In genomic region chr20:10090588-10091166, GRCh38 we compare ENCODE assay signal across 9 cellular contexts. TPM values are rescaled to one million over a fixed set of nuclear protein-coding genes. Genes with fewer than 3 reads are reported as not detected.
DNase-seq lines count a peak whose midpoint lies in the region; TF ChIP-seq lines count a peak whose summit lies in the region.
"Had no signal": no experiment of that assay in that cellular context is flagged by ENCODE, and none has a peak within 500 bp of the region (broad histone marks: within the 10 kb centered on the region; RNA-seq: fewer than 3 reads in every experiment).

No MANE protein-coding gene starts in this region.

- in situ Hi-C loops in HAP-1 (cut with MboI; ENCODE audit: low sequenced_read_pairs) = loop anchor here (25.0 kb wide), 1 partner anchor 478 kb away; no protein-coding TSS in a partner anchor

- H3K9me3 ChIP-seq in HAP-1 (no peaks in the 10 kb centered on the region), SU-DHL-6 (ENCODE audit: insufficient read depth, low read length) (no peaks in the 10 kb centered on the region)
- H3K9me3 ChIP-seq: BLaER1 had no signal

- no peak overlapping the region for H3K4me3 Mint-ChIP-seq in endothelial cell (ENCODE audit: unreplicated experiment)

- no peaks in the 10 kb centered on the region for H3K27me3 ChIP-seq in HAP-1 (ENCODE audit: low read depth)
- H3K27me3 ChIP-seq in SU-DHL-6 (ENCODE audit: low read length) = no peaks in the 10 kb centered on the region
- H3K27me3 ChIP-seq: BLaER1 had no signal

- H3F3A ChIP-seq in SU-DHL-6 (ENCODE audit: insufficient read depth) = no peaks in the 10 kb centered on the region

- H3K9me2 ChIP-seq in SU-DHL-6 (replicated peaks; ENCODE audit: insufficient read depth, low read length) = no peaks in the 10 kb centered on the region

- no peaks in the 10 kb centered on the region for H3K36me3 ChIP-seq in HAP-1 (replicated peaks)
- H3K36me3 ChIP-seq in SU-DHL-6 (ENCODE audit: low read length) = no peaks in the 10 kb centered on the region
- H3K36me3 ChIP-seq: BLaER1 had no signal

- no peaks in the 10 kb centered on the region for H3K4me1 Mint-ChIP-seq in endothelial cell (ENCODE audit: unreplicated experiment)

- no peak overlapping the region for H3K9ac ChIP-seq in SU-DHL-6 (ENCODE audit: low read length)
- H3K9ac ChIP-seq: BLaER1 had no signal

- no peaks in the 10 kb centered on the region for H3K79me2 ChIP-seq in SU-DHL-6 (ENCODE audit: insufficient read depth, low read length)

- DNase-seq in NCI-H2081 (lab: John Stamatoyannopoulos, UW) = peak; percentile 57 to 66
- DNase-seq in NCI-H2081 treated with DMSO at 0.1 percent for 48 hours (lab: John Stamatoyannopoulos, UW) = no peak
- DNase-seq in HAP-1 (ENCODE audit: low spot score in 2 of 2) = peak; percentile 45 to 57
- DNase-seq in NCI-H1092 (lab: John Stamatoyannopoulos, UW) = peak; percentile 61
- peak; percentile 42 for DNase-seq in endothelial cell (ENCODE audit: low spot score)
- DNase-seq in mucosa of gallbladder (ENCODE audit: low spot score) = peak; percentile 49
- DNase-seq in UCSD-AML1 (lab: John Stamatoyannopoulos, UW; ENCODE audit: unreplicated experiment) = no peak

- no peaks in the 10 kb centered on the region for H4K20me1 ChIP-seq in SU-DHL-6 (ENCODE audit: low read depth, low read length)
- H4K20me1 ChIP-seq: BLaER1 had no signal

- no peaks in the 10 kb centered on the region for H3K9me3 Mint-ChIP-seq in endothelial cell (ENCODE audit: unreplicated experiment)

- H3K4me1 ChIP-seq in HAP-1 = no peaks in the 10 kb centered on the region

- peaks cover 2% of the 10 kb centered on the region for H3K27me3 Mint-ChIP-seq in endothelial cell (ENCODE audit: unreplicated experiment)

- H3K4me3 ChIP-seq in HAP-1 = no peak overlapping the region
- H3K4me3 ChIP-seq in SU-DHL-6 (ENCODE audit: insufficient read depth, low read length, poor library complexity, severe bottlenecking) = no peak overlapping the region
- H3K4me3 ChIP-seq: BLaER1 had no signal

- peak; percentile 26 for TF ChIP-seq CTCF in SU-DHL-6 (IDR thresholded peaks at IDR 0.05; ENCODE audit: insufficient read depth, low read length, poor library complexity, severe bottlenecking)
- TF ChIP-seq CTCF in endothelial cell (IDR thresholded peaks at IDR 0.05; ENCODE audit: unreplicated experiment) = peak; percentile 63

- no peak overlapping the region for H3K4me2 ChIP-seq in SU-DHL-6 (ENCODE audit: low read depth, low read length, poor library complexity, severe bottlenecking)
- H3K4me2 ChIP-seq: BLaER1 had no signal

- H3K36me3 Mint-ChIP-seq in endothelial cell (ENCODE audit: low read depth, unreplicated experiment) = no peaks in the 10 kb centered on the region

- no peak overlapping the region for H3K27ac Mint-ChIP-seq in endothelial cell (ENCODE audit: unreplicated experiment)

- H2AFZ ChIP-seq in SU-DHL-6 (ENCODE audit: low read depth, low read length, severe bottlenecking) = no peak overlapping the region

- no peak overlapping the region for H3K27ac ChIP-seq in SU-DHL-6 (ENCODE audit: low read depth, low read length)
- H3K27ac ChIP-seq: BLaER1 had no signal

RNA-seq across cellular contexts. Expression of gene ANKEF1, which starts 55.9 kb away (rescaled TPM):
- 1.2 TPM for total RNA-seq in endothelial cell (ENCODE audit: unreplicated experiment)
- 8.2 TPM for total RNA-seq in mucosa of gallbladder

Comparison
In these comparisons a context has a peak if more than half of its experiments do, and no peak if none do; other contexts are left out.
1. DNase-seq: peak in NCI-H2081 (2 of 2), HAP-1 (2 of 2), NCI-H1092 (single experiment), endothelial cell (single experiment) and mucosa of gallbladder (single experiment); none in NCI-H2081 treated with DMSO at 0.1 percent for 48 hours (single experiment) and UCSD-AML1 (single experiment).